12 cellular contexts compared by ENCODE assay signal in genomic region chr19:7748756-7749155, GRCh38. TPM values are rescaled to one million over a fixed set of nuclear protein-coding genes. Genes with fewer than 3 reads are reported as not detected.
DNase-seq lines count a peak whose midpoint lies in the region; ATAC-seq and TF ChIP-seq lines count a peak whose summit lies in the region.
"Had no signal": no experiment of that assay in that cellular context is flagged by ENCODE, and none has a peak within 500 bp of the region (broad histone marks: within the 10 kb centered on the region; RNA-seq: fewer than 3 reads in every experiment).

No MANE protein-coding gene starts in this region.

- peaks cover 12% of the 10 kb centered on the region; the same call in 1 of the 2 replicates for H3K9me3 ChIP-seq in OCI-LY3 (ENCODE audit: insufficient read depth, low read length)
- H3K9me3 ChIP-seq: Caco-2, gastrocnemius medialis had no signal

- no peak for ATAC-seq in GM19395 (IDR thresholded peaks at IDR 0.05; ENCODE audit: unreplicated experiment)
- no peak for ATAC-seq in HG03139 (IDR thresholded peaks at IDR 0.05; ENCODE audit: unreplicated experiment)
- ATAC-seq: gastrocnemius medialis had no signal

- DNase-seq in A172 (ENCODE audit: low spot score) (peak; percentile 11), foreskin fibroblast (peak in 1 of 2 donors; percentile 16), DMS79 treated with DMSO at 0.1 percent for 48 hours (lab: John Stamatoyannopoulos, UW) (no peak)
- no peak for DNase-seq in activated naive CD4-positive, alpha-beta T cell treated with anti-CD3 and anti-CD28 coated beads, Interleukin-2, amount 50 U/mL, for 16 hours
- DNase-seq: activated naive CD8-positive, alpha-beta T cell treated with anti-CD3 and anti-CD28 coated beads, Interleukin-2, amount 10 ng/mL, durations not matched to agents 7 days and 5 days; gastrocnemius medialis; posterior cingulate gyrus had no signal

- no peak overlapping the region for H3K4me2 ChIP-seq in OCI-LY3 (ENCODE audit: low read length)

- H2AFZ ChIP-seq in OCI-LY3 (ENCODE audit: low read depth, low read length) = no peak overlapping the region

- H3K79me2 ChIP-seq in OCI-LY3 (ENCODE audit: low read length) = no peaks in the 10 kb centered on the region

- no peak overlapping the region for H3K27ac ChIP-seq in OCI-LY3 (ENCODE audit: low read length)
- H3K27ac ChIP-seq: gastrocnemius medialis had no signal

- H4K20me1 ChIP-seq in OCI-LY3 (ENCODE audit: insufficient read depth, low read length) = peaks cover 10% of the 10 kb centered on the region; the same call in 1 of the 2 replicates

- no peak overlapping the region for H3K4me3 ChIP-seq in OCI-LY3 (ENCODE audit: low read length)
- no peak overlapping the region for H3K4me3 ChIP-seq in foreskin fibroblast (ENCODE audit: low read depth in 1 of 2, low read length in 2 of 2)
- H3K4me3 ChIP-seq: gastrocnemius medialis had no signal

- peaks cover 22% of the 10 kb centered on the region for H3K4me1 ChIP-seq in OCI-LY3 (ENCODE audit: low read length)
- H3K4me1 ChIP-seq: Caco-2, gastrocnemius medialis had no signal

- TF ChIP-seq CTCF in GM12873 (IDR thresholded peaks at IDR 0.05; ENCODE audit: insufficient read depth, low read depth, low read length, missing control alignments) (peak; percentile 50), OCI-LY3 (IDR thresholded peaks at IDR 0.05; ENCODE audit: low read depth, low read length) (peak; percentile 5; the same call in 1 of the 2 replicates), foreskin fibroblast (IDR thresholded peaks at IDR 0.05; ENCODE audit: low read depth, low read length) (peak; percentile 13)

- H3K9ac ChIP-seq in OCI-LY3 (ENCODE audit: low read length) = no peak overlapping the region

- H3K36me3 ChIP-seq in OCI-LY3 (replicated peaks; ENCODE audit: low read depth, low read length) = no peaks in the 10 kb centered on the region
- H3K36me3 ChIP-seq: gastrocnemius medialis had no signal

- H3K27me3 ChIP-seq in OCI-LY3 (ENCODE audit: low read depth, low read length) = peaks cover 70% of the 10 kb centered on the region

RNA-seq across cellular contexts. Expression of gene CD209, which starts 1.4 kb away (rescaled TPM):
- total RNA-seq in A172 (2014; rRNA removed; shearing (Covaris generic)) = not detected in 2 replicates
- total RNA-seq: Caco-2 had no signal

RNA-seq across cellular contexts. Expression of gene CLEC4M, which starts 14.3 kb away (rescaled TPM):
- total RNA-seq in A172 (2014; rRNA removed; shearing (Covaris generic)) = 0.12 TPM in 1 of 2 replicates, not detected in the other
- total RNA-seq: activated naive CD8-positive, alpha-beta T cell treated with anti-CD3 and anti-CD28 coated beads, Interleukin-2, amount 10 ng/mL, durations not matched to agents 7 days and 5 days; Caco-2; gastrocnemius medialis had no signal

RNA-seq across cellular contexts. Expression of gene CLEC4G, which starts 16.8 kb away (rescaled TPM):
- not detected in 2 replicates for total RNA-seq in A172 (2014; rRNA removed; shearing (Covaris generic))
- total RNA-seq: activated naive CD8-positive, alpha-beta T cell treated with anti-CD3 and anti-CD28 coated beads, Interleukin-2, amount 10 ng/mL, durations not matched to agents 7 days and 5 days; Caco-2 had no signal

RNA-seq across cellular contexts. Expression of gene FCER2, which starts 46.8 kb away (rescaled TPM):
- not detected in 2 replicates for total RNA-seq in A172 (2014; rRNA removed; shearing (Covaris generic))
- total RNA-seq: Caco-2, gastrocnemius medialis had no signal
